Comparison of ENCODE assay signal across 17 cellular contexts in the genomic region with DNA sequence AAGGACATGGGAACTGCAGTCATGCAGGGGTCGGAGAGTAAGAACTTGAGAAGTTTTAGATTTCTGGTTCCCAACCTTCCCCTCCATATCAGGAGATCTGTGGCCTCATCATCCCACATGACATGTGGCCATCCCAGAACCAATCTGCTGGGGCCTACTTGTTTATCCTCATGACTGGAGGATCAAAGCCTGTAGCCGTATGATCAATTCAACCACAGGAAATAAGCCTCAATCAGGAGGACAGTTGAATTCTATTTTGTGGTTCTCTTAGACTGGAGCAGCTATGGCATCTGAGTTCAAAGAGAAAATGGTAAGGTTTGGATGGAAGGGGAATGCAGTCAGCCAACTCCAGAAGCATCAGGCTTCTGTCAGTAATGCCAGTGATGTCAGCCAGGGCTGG. TPM values are rescaled to one million over a fixed set of nuclear protein-coding genes. Genes with fewer than 3 reads are reported as not detected.
DNase-seq lines count a peak whose midpoint lies in the region; ATAC-seq and TF ChIP-seq lines count a peak whose summit lies in the region.
"Had no signal": no experiment of that assay in that cellular context is flagged by ENCODE, and none has a peak within 500 bp of the region (broad histone marks: within the 10 kb centered on the region; RNA-seq: fewer than 3 reads in every experiment).

No MANE protein-coding gene starts in this region.

- H3K4me3 Mint-ChIP-seq in stimulated activated naive B cell treated with anti-CD40 and anti-IgM and Interleukin-4, amounts not matched to agents 10 μg/mL and 1 μg/mL and 100 μg/mL, for 72 hours, result no peak overlapping the region
- H3K4me3 Mint-ChIP-seq in activated T-helper 1 cell treated with anti-CD3 and anti-CD28 coated beads, Interleukin-12 subunit alpha, Interleukin-12 subunit beta, Interleukin-2, Interleukin-4 antibody, amounts not matched to agents 30 ng/mL and 10 ng/mL and 1 ng/mL, durations not matched to agents 14 hours and 24 hours and 36 hours, result no peak overlapping the region
- H3K4me3 Mint-ChIP-seq: B cell; CD14-positive monocyte; CD8-positive, alpha-beta T cell; H9 had no signal

- peaks cover 8% of the 10 kb centered on the region for H3K9me1 ChIP-seq in IMR-90 (ENCODE audit: insufficient read depth, low read length)

- CTCF ChIA-PET in IMR-90 (lab: Yijun Ruan, JAX), result interaction anchor here (1.3 to 3.6 kb wide), 2 partner anchors 12 to 147 kb away, joined by 3 to 16 read pairs; no protein-coding TSS in a partner anchor

- no peak overlapping the region for H3K56ac ChIP-seq in IMR-90 (ENCODE audit: extremely low read depth, insufficient read depth, low read length)

- ATAC-seq in IMR-90 (ENCODE audit: low read depth) (no peak; the same call in 1 of the 2 replicates), HG03108 (IDR thresholded peaks at IDR 0.05; ENCODE audit: unreplicated experiment) (no peak)
- no peak for ATAC-seq in stimulated activated naive B cell treated with anti-CD40 and anti-IgM and Interleukin-4, amounts not matched to agents 10 μg/mL and 1 μg/mL and 100 μg/mL, for 72 hours (replicated peaks)
- ATAC-seq: CD8-positive, alpha-beta T cell had no signal

- dilution Hi-C loops in IMR-90 (cut with HindIII; ENCODE audit: low sequenced_read_pairs, unreplicated experiment), result no loop called here

- H2BK15ac ChIP-seq in IMR-90 (ENCODE audit: low read depth, low read length), result peak overlapping the region; percentile 78; the same call in 2 of the 3 replicates

- peaks cover 8 to 20% of the 10 kb centered on the region in 2 donors for H3K36me3 Mint-ChIP-seq in stimulated activated naive B cell treated with anti-CD40 and anti-IgM and Interleukin-4, amounts not matched to agents 10 μg/mL and 1 μg/mL and 100 μg/mL, for 72 hours
- H3K36me3 Mint-ChIP-seq in activated T-helper 1 cell treated with anti-CD3 and anti-CD28 coated beads, Interleukin-12 subunit alpha, Interleukin-12 subunit beta, Interleukin-2, Interleukin-4 antibody, amounts not matched to agents 30 ng/mL and 10 ng/mL and 1 ng/mL, durations not matched to agents 14 hours and 24 hours and 36 hours (ENCODE audit: low read depth), result no peaks in the 10 kb centered on the region
- H3K36me3 Mint-ChIP-seq: CD14-positive monocyte; CD8-positive, alpha-beta T cell had no signal

- peak overlapping the region; percentile 95 for H2BK20ac ChIP-seq in IMR-90 (ENCODE audit: low read depth, low read length)

- H3K4me2 ChIP-seq in IMR-90 (ENCODE audit: low read depth, low read length), result no peak overlapping the region
- H3K4me2 ChIP-seq: KMS-11 had no signal

- H4K8ac ChIP-seq in IMR-90 (ENCODE audit: low read depth in 2 of 2, low read length in 2 of 2), result peak overlapping the region; percentile 10 to 54; a peak in 1 of 4 replicates

- H3K27me3 Mint-ChIP-seq in stimulated activated naive B cell treated with anti-CD40 and anti-IgM and Interleukin-4, amounts not matched to agents 10 μg/mL and 1 μg/mL and 100 μg/mL, for 72 hours, result peaks cover 10 to 26% of the 10 kb centered on the region in 2 donors
- peaks cover 14% of the 10 kb centered on the region for H3K27me3 Mint-ChIP-seq in activated T-helper 1 cell treated with anti-CD3 and anti-CD28 coated beads, Interleukin-12 subunit alpha, Interleukin-12 subunit beta, Interleukin-2, Interleukin-4 antibody, amounts not matched to agents 30 ng/mL and 10 ng/mL and 1 ng/mL, durations not matched to agents 14 hours and 24 hours and 36 hours (ENCODE audit: insufficient read depth)

- no peaks in the 10 kb centered on the region for H4K20me1 ChIP-seq in IMR-90 (ENCODE audit: insufficient read depth, low read length)

- DNase-seq in IMR-90, result no peak
- DNase-seq in SW480 (ENCODE audit: low spot score), result peak; percentile 99
- peak; percentile 86 for DNase-seq in foreskin melanocyte
- DNase-seq in stimulated activated naive B cell treated with anti-CD40 and anti-IgM and Interleukin-4, amounts not matched to agents 10 μg/mL and 1 μg/mL and 100 μg/mL, for 72 hours, result no peak
- no peak for DNase-seq in mesenteric fat pad (ENCODE audit: low spot score)
- no peak for DNase-seq in activated T-helper 1 cell treated with anti-CD3 and anti-CD28 coated beads, Interleukin-12 subunit alpha, Interleukin-12 subunit beta, Interleukin-2, Interleukin-4 antibody, amounts not matched to agents 30 ng/mL and 10 ng/mL and 1 ng/mL, durations not matched to agents 14 hours and 24 hours and 36 hours (ENCODE audit: low spot score)
- DNase-seq in NCI-H2196 treated with DMSO at 0.1 percent for 48 hours (lab: John Stamatoyannopoulos, UW; ENCODE audit: unreplicated experiment), result no peak
- DNase-seq: Caco-2, GF-D8, GOT3, H9 had no signal

- BruUV-seq in IMR-90 (replicated peaks; lab: Mats Ljungman, UMichigan), result no TSS peak

- H3K79me1 ChIP-seq in IMR-90 (ENCODE audit: low read depth in 1 of 2, low read length in 2 of 2), result 0 out of 4 replicates have a peak, but pooled peaks cover 0 to 3% of the 10 kb centered on the region in 2 experiments

- POLR2A ChIA-PET in IMR-90 (lab: Charles Lee; ENCODE audit: unreplicated experiment), result no interaction called here

- no peak for TF ChIP-seq CTCF in IMR-90 (conservative IDR thresholded peaks at IDR 0.05; ENCODE audit: low read depth, low read length)

- in situ Hi-C loops in IMR-90 (cut with MboI; ENCODE audit: low sequenced_read_pairs), result no loop called here

- H2AK5ac ChIP-seq in IMR-90 (ENCODE audit: low read depth, low read length), result peak overlapping the region; percentile 75

- peaks cover 6 to 8% of the 10 kb centered on the region in 2 donors for H3K4me1 Mint-ChIP-seq in stimulated activated naive B cell treated with anti-CD40 and anti-IgM and Interleukin-4, amounts not matched to agents 10 μg/mL and 1 μg/mL and 100 μg/mL, for 72 hours
- no peaks in the 10 kb centered on the region for H3K4me1 Mint-ChIP-seq in activated T-helper 1 cell treated with anti-CD3 and anti-CD28 coated beads, Interleukin-12 subunit alpha, Interleukin-12 subunit beta, Interleukin-2, Interleukin-4 antibody, amounts not matched to agents 30 ng/mL and 10 ng/mL and 1 ng/mL, durations not matched to agents 14 hours and 24 hours and 36 hours (ENCODE audit: low read depth)
- H3K4me1 Mint-ChIP-seq: B cell, CD14-positive monocyte had no signal

- TF ChIP-seq POLR2A in IMR-90 (IDR thresholded peaks at IDR 0.05; ENCODE audit: low read depth, low read length), result no peak

- no peak overlapping the region for H3K4me3 ChIP-seq in IMR-90 (ENCODE audit: insufficient read depth, low read depth, low read length)

- H3K4me1 ChIP-seq in IMR-90 (ENCODE audit: control insufficient read depth, insufficient read depth, low read length), result peaks cover 13% of the 10 kb centered on the region
- H3K4me1 ChIP-seq: Caco-2 had no signal

- H4K91ac ChIP-seq in IMR-90 (ENCODE audit: insufficient read depth, low read depth, low read length), result no peak overlapping the region

- H2AK9ac ChIP-seq in IMR-90 (replicated peaks; ENCODE audit: low read depth, low read length, poor library complexity), result no peak overlapping the region

- H3K27ac ChIP-seq in IMR-90 (ENCODE audit: insufficient read depth, low read length), result no peak overlapping the region; the same call in 1 of the 2 replicates
- H3K27ac ChIP-seq: HL-60, KMS-11 had no signal

- H3K18ac ChIP-seq in IMR-90 (ENCODE audit: low read depth, low read length), result peak overlapping the region; percentile 27

- H3K27me3 ChIP-seq in IMR-90 (ENCODE audit: control insufficient read depth, insufficient read depth, low read length), result no peaks in the 10 kb centered on the region

- H3K27ac Mint-ChIP-seq in stimulated activated naive B cell treated with anti-CD40 and anti-IgM and Interleukin-4, amounts not matched to agents 10 μg/mL and 1 μg/mL and 100 μg/mL, for 72 hours, result peak overlapping the region; percentile 67
- no peak overlapping the region for H3K27ac Mint-ChIP-seq in activated T-helper 1 cell treated with anti-CD3 and anti-CD28 coated beads, Interleukin-12 subunit alpha, Interleukin-12 subunit beta, Interleukin-2, Interleukin-4 antibody, amounts not matched to agents 30 ng/mL and 10 ng/mL and 1 ng/mL, durations not matched to agents 14 hours and 24 hours and 36 hours
- H3K27ac Mint-ChIP-seq: B cell; CD14-positive monocyte; CD8-positive, alpha-beta T cell; H9 had no signal

- H3K9me3 ChIP-seq in IMR-90 (ENCODE audit: control insufficient read depth, insufficient read depth, low read length), result peaks cover 5% of the 10 kb centered on the region
- H3K9me3 ChIP-seq: Caco-2 had no signal

- H2BK120ac ChIP-seq in IMR-90 (ENCODE audit: low read depth, low read length), result peak overlapping the region; percentile 75

- no peak for TF ChIP-seq RAD21 in IMR-90 (IDR thresholded peaks at IDR 0.05; ENCODE audit: low read length)

- no peaks in the 10 kb centered on the region for H3K36me3 ChIP-seq in IMR-90 (ENCODE audit: control insufficient read depth, insufficient read depth, low read length)

- intact Hi-C loops in IMR-90 (cut with micrococcal nuclease), result loop anchor here (5.0 kb wide), 1 partner anchor 37 kb away; no protein-coding TSS in a partner anchor
- intact Hi-C loops in activated T-helper 1 cell treated with anti-CD3 and anti-CD28 coated beads, Interleukin-12 subunit alpha, Interleukin-12 subunit beta, Interleukin-2, Interleukin-4 antibody, amounts not matched to agents 30 ng/mL and 10 ng/mL and 1 ng/mL, durations not matched to agents 14 hours and 24 hours and 36 hours (cut with micrococcal nuclease), result no loop called here

- no peak overlapping the region for H3K9ac ChIP-seq in IMR-90 (ENCODE audit: low read depth, low read length)
- H3K9ac ChIP-seq: KMS-11 had no signal

- H2BK5ac ChIP-seq in IMR-90 (ENCODE audit: low read depth, low read length, poor library complexity, severe bottlenecking), result no peak overlapping the region

- peak overlapping the region; percentile 40 for H2AFZ ChIP-seq in IMR-90 (replicated peaks; ENCODE audit: low read length, poor library complexity)

- H4K5ac ChIP-seq in IMR-90 (ENCODE audit: low read depth, low read length), result peak overlapping the region; percentile 57; the same call in 1 of the 2 replicates

- peak overlapping the region; percentile 23; the same call in 1 of the 2 replicates for H3K23ac ChIP-seq in IMR-90 (ENCODE audit: low read depth, low read length)

- peak overlapping the region; percentile 91 for H3K4ac ChIP-seq in IMR-90 (ENCODE audit: low read depth, low read length)

- H3K14ac ChIP-seq in IMR-90 (replicated peaks; ENCODE audit: low read depth, low read length), result peak overlapping the region; percentile 68

- peaks cover 6 to 13% of the 10 kb centered on the region in 2 donors for H3K9me3 Mint-ChIP-seq in stimulated activated naive B cell treated with anti-CD40 and anti-IgM and Interleukin-4, amounts not matched to agents 10 μg/mL and 1 μg/mL and 100 μg/mL, for 72 hours
- no peaks in the 10 kb centered on the region for H3K9me3 Mint-ChIP-seq in activated T-helper 1 cell treated with anti-CD3 and anti-CD28 coated beads, Interleukin-12 subunit alpha, Interleukin-12 subunit beta, Interleukin-2, Interleukin-4 antibody, amounts not matched to agents 30 ng/mL and 10 ng/mL and 1 ng/mL, durations not matched to agents 14 hours and 24 hours and 36 hours

- WGBS in IMR-90 (ENCODE audit: extremely low coverage in 2 of 2, insufficient read length in 1 of 2), 2 experiments, result no CpG with 5 or more reads among the region's 2 CpGs

RNA-seq across cellular contexts. Expression of gene IL16, which starts 57.2 kb away (rescaled TPM):
- total RNA-seq in IMR-90 (2012; rRNA removed) (under 0.01 and 0.18 TPM in 2 replicates), mesenteric fat pad (21.8 TPM)
- polyA plus RNA-seq in IMR-90 (2012; rRNA removed), result 0.24 and 0.27 TPM in 2 replicates
- 0.04 and 0.22 TPM in 2 replicates for polyA plus RNA-seq in IMR-90 (2012; cell fraction: cytosol; rRNA removed)
- polyA plus RNA-seq in IMR-90 (2012; cell fraction: nucleus; rRNA removed; ENCODE audit: low replicate concordance), result 1.0 and 1.5 TPM in 2 replicates
- 107 and 111 TPM in 2 replicates for total RNA-seq in activated T-helper 1 cell treated with anti-CD3 and anti-CD28 coated beads, Interleukin-12 subunit alpha, Interleukin-12 subunit beta, Interleukin-2, Interleukin-4 antibody, amounts not matched to agents 30 ng/mL and 10 ng/mL and 1 ng/mL, durations not matched to agents 14 hours and 24 hours and 36 hours
- total RNA-seq: Caco-2 had no signal

Comparison
In these comparisons a context has a peak if more than half of its experiments do, and no peak if none do; other contexts are left out.
1. DNase-seq: peak in SW480 (single experiment) and foreskin melanocyte (single experiment); none in IMR-90 (single experiment), stimulated activated naive B cell treated with anti-CD40 and anti-IgM and Interleukin-4, amounts not matched to agents 10 μg/mL and 1 μg/mL and 100 μg/mL, for 72 hours (single experiment), mesenteric fat pad (single experiment), activated T-helper 1 cell treated with anti-CD3 and anti-CD28 coated beads, Interleukin-12 subunit alpha, Interleukin-12 subunit beta, Interleukin-2, Interleukin-4 antibody, amounts not matched to agents 30 ng/mL and 10 ng/mL and 1 ng/mL, durations not matched to agents 14 hours and 24 hours and 36 hours (single experiment) and NCI-H2196 treated with DMSO at 0.1 percent for 48 hours (single experiment).
2. RNA of gene IL16, which starts 57.2 kb away (total RNA-seq): 107 to 111 TPM in activated T-helper 1 cell treated with anti-CD3 and anti-CD28 coated beads, Interleukin-12 subunit alpha, Interleukin-12 subunit beta, Interleukin-2, Interleukin-4 antibody, amounts not matched to agents 30 ng/mL and 10 ng/mL and 1 ng/mL, durations not matched to agents 14 hours and 24 hours and 36 hours and 21.8 TPM in mesenteric fat pad (single experiment); under 0.01 to 0.18 TPM in IMR-90; every median in the first group is over 10 times any median in the second.